22 cellular contexts compared by ENCODE assay signal in the genomic region with DNA sequence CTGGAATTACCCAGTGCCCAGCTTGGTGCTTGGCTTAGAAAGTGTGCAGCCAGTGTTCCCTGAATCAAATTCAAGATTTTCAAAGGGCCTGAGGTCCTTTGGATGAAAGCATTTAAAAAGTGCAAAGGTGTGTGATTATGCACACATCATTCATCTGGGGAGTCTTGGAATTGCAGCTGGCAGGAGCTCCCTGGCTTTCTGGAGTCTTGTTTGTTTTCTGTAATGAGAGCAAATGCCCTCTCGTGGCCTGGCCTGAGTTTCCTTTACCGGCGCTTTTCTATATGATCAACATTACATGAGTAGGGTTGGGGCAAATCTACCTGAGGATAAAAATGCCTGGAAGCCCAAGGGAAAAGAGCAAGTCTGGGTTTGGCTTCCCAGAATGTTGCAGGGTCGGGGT. TPM values are rescaled to one million over a fixed set of nuclear protein-coding genes. Genes with fewer than 3 reads are reported as not detected.
DNase-seq lines count a peak whose midpoint lies in the region; ATAC-seq, FAIRE-seq and TF ChIP-seq lines count a peak whose summit lies in the region.
"Had no signal": no experiment of that assay in that cellular context is flagged by ENCODE, and none has a peak within 500 bp of the region (broad histone marks: within the 10 kb centered on the region; RNA-seq: fewer than 3 reads in every experiment).

No MANE protein-coding gene starts in this region.

- H3K4me1 ChIP-seq in A549 = no peaks in the 10 kb centered on the region
- H3K4me1 ChIP-seq: breast epithelium, SJSA1, suprapubic skin had no signal

- H3K4me3 ChIP-seq in A549 = no peak overlapping the region
- H3K4me3 ChIP-seq in choroid plexus epithelial cell (ENCODE audit: low read depth, low read length) = no peak overlapping the region
- H3K4me3 ChIP-seq: breast epithelium, SJSA1, suprapubic skin had no signal

- peak; percentile 72 to 80; a peak in 4 of 6 replicates for ATAC-seq in A549
- no peak for ATAC-seq in GM21619 (IDR thresholded peaks at IDR 0.05; ENCODE audit: unreplicated experiment)
- ATAC-seq: HCT116; stimulated activated effector memory CD8-positive, alpha-beta T cell treated with anti-CD3 and anti-CD28 coated beads, Interleukin-12 subunit alpha, Interleukin-12 subunit beta, amount 100 ng/mL, for 72 hours; WTC11 had no signal

- no peaks in the 10 kb centered on the region for H3K36me3 Mint-ChIP-seq in HFFc6 (ENCODE audit: low read depth)
- no peaks in the 10 kb centered on the region for H3K36me3 Mint-ChIP-seq in neural crest cell (ENCODE audit: low read depth)
- H3K36me3 Mint-ChIP-seq: CD4-positive, alpha-beta memory T cell; stimulated activated effector memory CD8-positive, alpha-beta T cell treated with anti-CD3 and anti-CD28 coated beads, Interleukin-12 subunit alpha, Interleukin-12 subunit beta, amount 100 ng/mL, for 72 hours; WTC11 had no signal

- DNase-seq in A549 (ENCODE audit: low read depth in 1 of 2, low spot score in 1 of 2) (peak in 1 of 2 experiments; percentile 26), HFFc6 (no peak), choroid plexus epithelial cell (ENCODE audit: low read depth) (no peak), neural crest cell (ENCODE audit: low read depth, low spot score) (no peak), GOT3 (lab: John Stamatoyannopoulos, UW) (no peak), cerebellum (ENCODE audit: low spot score) (no peak), NCI-H2196 (lab: John Stamatoyannopoulos, UW; ENCODE audit: unreplicated experiment) (no peak)
- DNase-seq: activated CD4-positive, alpha-beta T cell treated with anti-CD3 and anti-CD28 coated beads, Interleukin-2, amount 50 U/mL, for 4 hours; CD4-positive, alpha-beta memory T cell; DND-41; hypothalamus; NCI-H1436; NCI-H69 had no signal

- no peaks in the 10 kb centered on the region for H3K9me3 ChIP-seq in A549
- H3K9me3 ChIP-seq: breast epithelium, SJSA1, suprapubic skin had no signal

- CTCF ChIA-PET in A549 (lab: Yijun Ruan, JAX) = interaction anchor here (0.8 to 1.2 kb wide), 4 partner anchors 9 to 169 kb away, joined by 3 to 4 read pairs (median 3); no protein-coding TSS in a partner anchor

- no peak for TF ChIP-seq RAD21 in A549 (conservative IDR thresholded peaks at IDR 0.05 in 1 of 2, IDR thresholded peaks at IDR 0.05 in 1 of 2)

- H3K27me3 Mint-ChIP-seq in HFFc6 (ENCODE audit: insufficient read depth) (peaks cover 43% of the 10 kb centered on the region), neural crest cell (ENCODE audit: low read depth) (no peaks in the 10 kb centered on the region)

- H3K27ac Mint-ChIP-seq in HFFc6 (no peak overlapping the region), neural crest cell (ENCODE audit: unreplicated experiment) (no peak overlapping the region)
- H3K27ac Mint-ChIP-seq: CD4-positive, alpha-beta memory T cell; dendritic cell treated with granulocyte-macrophage colony-stimulating factor and Interleukin-4, amounts not matched to agents 40 ng/mL and 50 ng/mL, for 4 days; stimulated activated effector memory CD8-positive, alpha-beta T cell treated with anti-CD3 and anti-CD28 coated beads, Interleukin-12 subunit alpha, Interleukin-12 subunit beta, amount 100 ng/mL, for 72 hours; WTC11 had no signal

- 46% methylated on average over 4 of the region's 4 CpGs for WGBS in A549 (ENCODE audit: missing lambda C conversion rate)

- POLR2A ChIA-PET in A549 (lab: Yijun Ruan, JAX) = no interaction called here

- H3K4me3 Mint-ChIP-seq in HFFc6 = no peak overlapping the region
- no peak overlapping the region for H3K4me3 Mint-ChIP-seq in neural crest cell
- H3K4me3 Mint-ChIP-seq: CD4-positive, alpha-beta memory T cell; dendritic cell treated with granulocyte-macrophage colony-stimulating factor and Interleukin-4, amounts not matched to agents 40 ng/mL and 50 ng/mL, for 4 days; stimulated activated effector memory CD8-positive, alpha-beta T cell treated with anti-CD3 and anti-CD28 coated beads, Interleukin-12 subunit alpha, Interleukin-12 subunit beta, amount 100 ng/mL, for 72 hours; WTC11 had no signal

- no peaks in the 10 kb centered on the region for H3K4me1 Mint-ChIP-seq in HFFc6 (ENCODE audit: low read depth)
- peaks cover 9% of the 10 kb centered on the region for H3K4me1 Mint-ChIP-seq in neural crest cell
- H3K4me1 Mint-ChIP-seq: WTC11 had no signal

- no peak for TF ChIP-seq POLR2A in A549 (IDR thresholded peaks at IDR 0.05; ENCODE audit: low read length)

- H3K9me3 Mint-ChIP-seq in HFFc6 (no peaks in the 10 kb centered on the region), neural crest cell (no peaks in the 10 kb centered on the region)
- H3K9me3 Mint-ChIP-seq: CD4-positive, alpha-beta memory T cell; dendritic cell treated with granulocyte-macrophage colony-stimulating factor and Interleukin-4, amounts not matched to agents 40 ng/mL and 50 ng/mL, for 4 days; stimulated activated effector memory CD8-positive, alpha-beta T cell treated with anti-CD3 and anti-CD28 coated beads, Interleukin-12 subunit alpha, Interleukin-12 subunit beta, amount 100 ng/mL, for 72 hours; WTC11 had no signal

- no peak overlapping the region for H3K27ac ChIP-seq in A549
- H3K27ac ChIP-seq: breast epithelium, SJSA1, suprapubic skin had no signal

- FAIRE-seq in A549 (lab: Jason Lieb, UNC) = no peak
- FAIRE-seq: islet of Langerhans had no signal

- H3K4me2 ChIP-seq in A549 = no peak overlapping the region

- no peak for TF ChIP-seq EP300 in A549 (IDR thresholded peaks at IDR 0.05)

- TF ChIP-seq CTCF in A549 (IDR thresholded peaks at IDR 0.05) = no peak
- TF ChIP-seq CTCF in HFFc6 (IDR thresholded peaks at IDR 0.05) = peak; percentile 16; the same call in 1 of the 2 replicates
- peak; percentile 13 for TF ChIP-seq CTCF in choroid plexus epithelial cell (conservative IDR thresholded peaks at IDR 0.05; ENCODE audit: low read depth, low read length)
- TF ChIP-seq CTCF in neural crest cell (conservative IDR thresholded peaks at IDR 0.05) = peak; percentile 21

TF ChIP-seq in A549, 52 proteins besides CTCF, POLR2A, EP300 and RAD21:
- TF ChIP-seq EHF (CRISPR knock-in tag; IDR thresholded peaks at IDR 0.05) (no peak), CHD2 (IDR thresholded peaks at IDR 0.05; ENCODE audit: low read length, partially characterized antibody) (no peak), MAFK (IDR thresholded peaks at IDR 0.05; ENCODE audit: partially characterized antibody) (no peak), MYC (IDR thresholded peaks at IDR 0.05; ENCODE audit: borderline replicate concordance, low read length) (no peak), NR3C1 (IDR thresholded peaks at IDR 0.05) (no peak), JUNB (IDR thresholded peaks at IDR 0.05) (no peak), NFE2L2 (conservative IDR thresholded peaks at IDR 0.05; ENCODE audit: low read length) (no peak), HOXB13 (CRISPR knock-in tag; IDR thresholded peaks at IDR 0.05; ENCODE audit: low read depth) (no peak), CBX2 (IDR thresholded peaks at IDR 0.05; ENCODE audit: borderline replicate concordance, low read depth) (no peak), ZNF302 (CRISPR knock-in tag; IDR thresholded peaks at IDR 0.05) (no peak), HOXB5 (CRISPR knock-in tag; IDR thresholded peaks at IDR 0.05) (no peak), BHLHE40 (IDR thresholded peaks at IDR 0.05; ENCODE audit: low read depth, low read length) (no peak), SREBF2 (IDR thresholded peaks at IDR 0.05) (no peak), CEBPB (IDR thresholded peaks at IDR 0.05) (no peak)
- TF ChIP-seq, protein P1, sequence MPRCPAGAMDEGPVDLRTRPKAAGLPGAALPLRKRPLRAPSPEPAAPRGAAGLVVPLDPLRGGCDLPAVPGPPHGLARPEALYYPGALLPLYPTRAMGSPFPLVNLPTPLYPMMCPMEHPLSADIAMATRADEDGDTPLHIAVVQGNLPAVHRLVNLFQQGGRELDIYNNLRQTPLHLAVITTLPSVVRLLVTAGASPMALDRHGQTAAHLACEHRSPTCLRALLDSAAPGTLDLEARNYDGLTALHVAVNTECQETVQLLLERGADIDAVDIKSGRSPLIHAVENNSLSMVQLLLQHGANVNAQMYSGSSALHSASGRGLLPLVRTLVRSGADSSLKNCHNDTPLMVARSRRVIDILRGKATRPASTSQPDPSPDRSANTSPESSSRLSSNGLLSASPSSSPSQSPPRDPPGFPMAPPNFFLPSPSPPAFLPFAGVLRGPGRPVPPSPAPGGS (IDR thresholded peaks at IDR 0.05) = no peak
- TF ChIP-seq, protein P2, sequence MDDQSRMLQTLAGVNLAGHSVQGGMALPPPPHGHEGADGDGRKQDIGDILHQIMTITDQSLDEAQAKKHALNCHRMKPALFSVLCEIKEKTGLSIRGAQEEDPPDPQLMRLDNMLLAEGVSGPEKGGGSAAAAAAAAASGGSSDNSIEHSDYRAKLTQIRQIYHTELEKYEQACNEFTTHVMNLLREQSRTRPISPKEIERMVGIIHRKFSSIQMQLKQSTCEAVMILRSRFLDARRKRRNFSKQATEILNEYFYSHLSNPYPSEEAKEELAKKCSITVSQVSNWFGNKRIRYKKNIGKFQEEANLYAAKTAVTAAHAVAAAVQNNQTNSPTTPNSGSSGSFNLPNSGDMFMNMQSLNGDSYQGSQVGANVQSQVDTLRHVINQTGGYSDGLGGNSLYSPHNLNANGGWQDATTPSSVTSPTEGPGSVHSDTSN (IDR thresholded peaks at IDR 0.05) = no peak

RNA-seq across cellular contexts. Expression of a gene that starts 24.6 kb away (rescaled TPM):
- polyA plus RNA-seq in A549 (2011; rRNA removed) (1.4 and 2.3 TPM in 2 replicates), A549 (2017; fragmentation: RNase III; extraction: RNeasy Plus Mini Kit Qiagen cat#74134 plus additional on column Dnase treatment) (4.3 to 5.1 TPM (median 4.6 TPM) in 3 replicates)
- polyA plus RNA-seq in A549 (2012; cell fraction: cytosol; rRNA removed) = 1.5 and 1.8 TPM in 2 replicates
- 6.5 and 7.7 TPM in 2 replicates for polyA plus RNA-seq in A549 (2012; cell fraction: nucleus; rRNA removed)
- 1.6 and 2.1 TPM in 2 replicates for polyA minus RNA-seq in A549 (2011; rRNA and poly(A)+ RNA removed)
- under 1 TPM in 3 of 6 experiments, not detected in 3; 0.05 to 0.15 (median 0.12) TPM for total RNA-seq in HFFc6 (2021; fragmentation: NEBNext Ultra II Directional; extraction: Animal tissue kit (Norgen Biotek cat#: 25700))
- total RNA-seq in neural crest cell (1.1 and 1.2 TPM in 2 replicates), cerebellum (9.3 TPM)
- total RNA-seq: CD4-positive, alpha-beta memory T cell had no signal
- polyA plus RNA-seq: CD4-positive, alpha-beta memory T cell had no signal
